Comparison of ENCODE assay signal across 21 cellular contexts in the genomic region with DNA sequence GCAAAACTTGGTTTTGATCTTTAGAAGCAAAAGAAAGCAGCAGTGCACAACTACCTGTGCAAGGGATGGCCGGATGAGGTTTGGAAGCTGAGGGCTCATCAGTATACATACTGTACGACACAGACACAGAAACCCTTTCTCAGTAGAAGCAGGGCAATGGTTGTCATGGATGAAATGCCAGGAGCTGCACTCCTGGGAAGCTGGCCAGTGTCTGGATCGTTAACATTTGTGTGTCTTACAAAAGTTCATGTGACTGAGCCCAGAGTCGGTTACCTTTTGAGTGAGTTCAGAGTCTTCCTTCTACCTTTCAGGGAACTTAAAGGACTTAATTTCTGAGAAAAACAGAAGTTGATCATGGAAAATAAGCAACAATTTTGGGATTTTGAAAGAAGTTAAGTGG.
DNase-seq lines count a peak whose midpoint lies in the region; ATAC-seq and TF ChIP-seq lines count a peak whose summit lies in the region.
"Had no signal": no experiment of that assay in that cellular context is flagged by ENCODE, and none has a peak within 500 bp of the region (broad histone marks: within the 10 kb centered on the region; RNA-seq: fewer than 3 reads in every experiment).

No MANE protein-coding gene starts in this region.

- POLR2A ChIA-PET in GM10248 (lab: Yijun Ruan, JAX) = no interaction called here

- H3K9me3 Mint-ChIP-seq in nephron = no peaks in the 10 kb centered on the region
- H3K9me3 Mint-ChIP-seq: effector memory CD8-positive, alpha-beta T cell; natural killer cell treated with Interleukin-12 subunit alpha and Interleukin-12 subunit beta and Interleukin-15 and Interleukin-18, amount 100 ng/mL, for 72 hours had no signal

- no peaks in the 10 kb centered on the region for H3K36me3 Mint-ChIP-seq in nephron (ENCODE audit: low read depth)
- H3K36me3 Mint-ChIP-seq: natural killer cell treated with Interleukin-12 subunit alpha and Interleukin-12 subunit beta and Interleukin-15 and Interleukin-18, amount 100 ng/mL, for 72 hours had no signal

- H3K4me3 ChIP-seq in AG10803 (ENCODE audit: low read length) (no peak overlapping the region), LNCaP clone FGC (ENCODE audit: low read depth, low read length) (no peak overlapping the region)
- H3K4me3 ChIP-seq: SJCRH30 had no signal

- H3K4me1 Mint-ChIP-seq in nephron = peaks cover 27% of the 10 kb centered on the region

- peak overlapping the region in 2 of 3 experiments; percentile 55 to 79 for H3K27ac Mint-ChIP-seq in nephron
- H3K27ac Mint-ChIP-seq: effector memory CD8-positive, alpha-beta T cell; natural killer cell treated with Interleukin-12 subunit alpha and Interleukin-12 subunit beta and Interleukin-15 and Interleukin-18, amount 100 ng/mL, for 72 hours had no signal

- peak; percentile 33 for DNase-seq in AG10803 (ENCODE audit: low read depth)
- DNase-seq in LNCaP clone FGC (ENCODE audit: low read depth) = peak; percentile 71
- DNase-seq in fibroblast of peridontal ligament (ENCODE audit: extremely low read depth) = peak; percentile 33
- no peak for DNase-seq in GM10248 (ENCODE audit: extremely low spot score)
- DNase-seq: activated CD4-positive, CD25-positive, alpha-beta regulatory T cell; activated naive CD4-positive, alpha-beta T cell treated with anti-CD3 and anti-CD28 coated beads, Interleukin-2, amount 50 U/mL, for 16 hours; activated T-cell treated with anti-CD3 and anti-CD28 coated beads, Interleukin-2, amount 50 U/mL, for 48 hours; DMS 273 treated with DMSO at 0.1 percent for 48 hours; effector memory CD8-positive, alpha-beta T cell; KBM-7; mesenchymal stem cell; NCI-H1048; NCI-H2081 treated with DMSO at 0.1 percent for 48 hours; PC-3; SJCRH30; stimulated activated CD4-positive, alpha-beta T cell treated with anti-CD3 and anti-CD28 coated beads, Interleukin-12 subunit alpha, Interleukin-12 subunit beta, amount 100 ng/mL, for 4 hours had no signal

- no peak for TF ChIP-seq CTCF in AG10803 (conservative IDR thresholded peaks at IDR 0.05; ENCODE audit: low read length)
- no peak for TF ChIP-seq CTCF in LNCaP clone FGC (IDR thresholded peaks at IDR 0.05; ENCODE audit: control insufficient read depth, extremely low read depth, insufficient read depth)
- no peak for TF ChIP-seq CTCF in nephron (IDR thresholded peaks at IDR 0.05; ENCODE audit: unreplicated experiment in 3 of 3)
- no peak for TF ChIP-seq CTCF in GM10248 (IDR thresholded peaks at IDR 0.05; ENCODE audit: control extremely low read depth, extremely low read depth, low read depth, missing control alignments)

- no peak for ATAC-seq in HG03280 (IDR thresholded peaks at IDR 0.05; ENCODE audit: unreplicated experiment)
- ATAC-seq in GM21381 (IDR thresholded peaks at IDR 0.05; ENCODE audit: unreplicated experiment) = no peak
- no peak for ATAC-seq in HG03571 (IDR thresholded peaks at IDR 0.05; ENCODE audit: unreplicated experiment)
- ATAC-seq: effector memory CD8-positive, alpha-beta T cell; natural killer cell treated with Interleukin-12 subunit alpha and Interleukin-12 subunit beta and Interleukin-15 and Interleukin-18, amount 100 ng/mL, for 72 hours; PC-3 had no signal

- no peaks in the 10 kb centered on the region for H3K27me3 Mint-ChIP-seq in nephron (ENCODE audit: low read depth)
- H3K27me3 Mint-ChIP-seq: effector memory CD8-positive, alpha-beta T cell; natural killer cell treated with Interleukin-12 subunit alpha and Interleukin-12 subunit beta and Interleukin-15 and Interleukin-18, amount 100 ng/mL, for 72 hours had no signal

- H3K4me3 Mint-ChIP-seq in nephron = no peak overlapping the region
- H3K4me3 Mint-ChIP-seq: effector memory CD8-positive, alpha-beta T cell; natural killer cell treated with Interleukin-12 subunit alpha and Interleukin-12 subunit beta and Interleukin-15 and Interleukin-18, amount 100 ng/mL, for 72 hours had no signal

- CTCF ChIA-PET in GM10248 (lab: Yijun Ruan, JAX) = interaction anchor here (2.6 kb wide), 1 partner anchor 12 kb away, joined by 13 read pairs; no protein-coding TSS in a partner anchor
